13 cellular contexts compared by ENCODE assay signal in the genomic region with DNA sequence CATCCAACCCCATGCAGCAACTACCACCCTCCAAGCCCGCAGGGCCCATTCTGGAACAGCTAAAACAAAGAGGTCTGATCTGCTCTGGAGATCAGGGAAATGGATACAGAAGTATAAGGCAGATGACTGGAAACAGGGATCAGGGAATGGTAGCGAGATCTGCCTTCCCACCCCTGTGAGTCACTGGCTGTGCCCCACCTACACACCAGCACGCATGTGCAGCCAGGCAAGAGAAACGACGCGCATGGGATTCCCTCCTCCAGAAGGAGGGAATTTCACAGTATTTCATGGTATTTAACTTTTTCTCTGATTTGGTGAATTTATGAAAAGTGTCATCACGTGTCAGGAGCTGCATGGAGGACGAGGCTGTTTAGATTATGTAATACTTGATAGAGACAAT.
DNase-seq lines count a peak whose midpoint lies in the region; ATAC-seq and TF ChIP-seq lines count a peak whose summit lies in the region.
"Had no signal": no experiment of that assay in that cellular context is flagged by ENCODE, and none has a peak within 500 bp of the region (broad histone marks: within the 10 kb centered on the region; RNA-seq: fewer than 3 reads in every experiment).

No MANE protein-coding gene starts in this region.

- H3K4me1 ChIP-seq in HEK293 (ENCODE audit: control insufficient read depth, insufficient read depth, low read length) (peaks cover 7% of the 10 kb centered on the region), lung (ENCODE audit: control insufficient read depth in 2 of 2, insufficient read depth in 2 of 2, low read length in 2 of 2) (peaks cover 0 to 2% of the 10 kb centered on the region in 2 donors), thymus (ENCODE audit: control insufficient read depth, insufficient read depth, low read length) (no peaks in the 10 kb centered on the region)

- H3K4me3 ChIP-seq in HEK293 (ENCODE audit: low read depth, low read length) (no peak overlapping the region), epithelial cell of esophagus (ENCODE audit: low read length) (no peak overlapping the region), lung (no peak overlapping the region), thymus (ENCODE audit: low read length) (no peak overlapping the region)
- H3K4me3 ChIP-seq: psoas muscle had no signal

- DNase-seq in epithelial cell of esophagus (ENCODE audit: low read depth) (peak; percentile 42), lung (ENCODE audit: low spot score) (no peak), progenitor cell of endocrine pancreas (ENCODE audit: low spot score, unreplicated experiment) (no peak), AG08396 (ENCODE audit: low spot score) (no peak), SKM-1 (lab: John Stamatoyannopoulos, UW; ENCODE audit: unreplicated experiment) (no peak)
- no peak for DNase-seq in stimulated activated naive CD8-positive, alpha-beta T cell treated with anti-CD3 and anti-CD28 coated beads, Interleukin-15, amount 100 ng/mL, for 72 hours
- DNase-seq: activated CD8-positive, alpha-beta T cell treated with anti-CD3 and anti-CD28 coated beads for 36 hours; GOT3; Kasumi-1; NCI-H446 treated with DMSO at 0.1 percent for 48 hours had no signal

- no peaks in the 10 kb centered on the region for H3K9me3 Mint-ChIP-seq in progenitor cell of endocrine pancreas (ENCODE audit: low read depth)
- H3K9me3 Mint-ChIP-seq in stimulated activated naive CD8-positive, alpha-beta T cell treated with anti-CD3 and anti-CD28 coated beads, Interleukin-15, amount 100 ng/mL, for 72 hours = no peaks in the 10 kb centered on the region
- H3K9me3 Mint-ChIP-seq: activated CD8-positive, alpha-beta T cell treated with anti-CD3 and anti-CD28 coated beads for 36 hours had no signal

- peak; percentile 22 for ATAC-seq in lung (ENCODE audit: insufficient read depth, low FRiP score)
- ATAC-seq in stimulated activated naive CD8-positive, alpha-beta T cell treated with anti-CD3 and anti-CD28 coated beads, Interleukin-15, amount 100 ng/mL, for 72 hours = no peak
- ATAC-seq: activated CD8-positive, alpha-beta T cell treated with anti-CD3 and anti-CD28 coated beads for 36 hours had no signal

- H3K27me3 ChIP-seq in lung (ENCODE audit: control insufficient read depth, insufficient read depth) (no peaks in the 10 kb centered on the region), thymus (ENCODE audit: control insufficient read depth, insufficient read depth) (no peaks in the 10 kb centered on the region)

- no peak for TF ChIP-seq CTCF in HEK293 (tag by site-specific recombination; IDR thresholded peaks at IDR 0.05)
- TF ChIP-seq CTCF in epithelial cell of esophagus (IDR thresholded peaks at IDR 0.05; ENCODE audit: insufficient read depth, low read depth, low read length, missing control alignments) = no peak
- TF ChIP-seq CTCF in lung (IDR thresholded peaks at IDR 0.05; ENCODE audit: control extremely low read depth, extremely low read depth) = no peak
- no peak for TF ChIP-seq CTCF in progenitor cell of endocrine pancreas (IDR thresholded peaks at IDR 0.05; ENCODE audit: unreplicated experiment)

- no peaks in the 10 kb centered on the region for H3K27me3 Mint-ChIP-seq in progenitor cell of endocrine pancreas
- H3K27me3 Mint-ChIP-seq in stimulated activated naive CD8-positive, alpha-beta T cell treated with anti-CD3 and anti-CD28 coated beads, Interleukin-15, amount 100 ng/mL, for 72 hours = no peaks in the 10 kb centered on the region
- H3K27me3 Mint-ChIP-seq: activated CD8-positive, alpha-beta T cell treated with anti-CD3 and anti-CD28 coated beads for 36 hours had no signal

- POLR2A ChIA-PET in HEK293 (lab: Yijun Ruan, JAX) = no interaction called here

- no peaks in the 10 kb centered on the region for H3K36me3 Mint-ChIP-seq in progenitor cell of endocrine pancreas (ENCODE audit: insufficient read depth)

- H3K4me3 Mint-ChIP-seq in progenitor cell of endocrine pancreas (ENCODE audit: low read depth) = no peak overlapping the region
- H3K4me3 Mint-ChIP-seq in stimulated activated naive CD8-positive, alpha-beta T cell treated with anti-CD3 and anti-CD28 coated beads, Interleukin-15, amount 100 ng/mL, for 72 hours = no peak overlapping the region
- H3K4me3 Mint-ChIP-seq: activated CD8-positive, alpha-beta T cell treated with anti-CD3 and anti-CD28 coated beads for 36 hours had no signal

- H3K4me1 Mint-ChIP-seq in progenitor cell of endocrine pancreas (ENCODE audit: low read depth) = no peaks in the 10 kb centered on the region
- H3K4me1 Mint-ChIP-seq in stimulated activated naive CD8-positive, alpha-beta T cell treated with anti-CD3 and anti-CD28 coated beads, Interleukin-15, amount 100 ng/mL, for 72 hours = no peaks in the 10 kb centered on the region

- H3K27ac Mint-ChIP-seq in progenitor cell of endocrine pancreas = no peak overlapping the region
- H3K27ac Mint-ChIP-seq in stimulated activated naive CD8-positive, alpha-beta T cell treated with anti-CD3 and anti-CD28 coated beads, Interleukin-15, amount 100 ng/mL, for 72 hours = no peak overlapping the region
- H3K27ac Mint-ChIP-seq: activated CD8-positive, alpha-beta T cell treated with anti-CD3 and anti-CD28 coated beads for 36 hours had no signal

- CTCF ChIA-PET in HEK293 (lab: Yijun Ruan, JAX) = interaction anchor here (0.5 to 1.2 kb wide), 3 partner anchors 15 to 176 kb away, joined by 3 to 5 read pairs (median 3); no protein-coding TSS in a partner anchor

- H3K9me3 ChIP-seq in HEK293 (ENCODE audit: control insufficient read depth, insufficient read depth, low read depth, low read length) = no peaks in the 10 kb centered on the region
- H3K9me3 ChIP-seq in lung (ENCODE audit: control insufficient read depth in 2 of 2, insufficient read depth in 1 of 2, low read length in 1 of 2) = no peaks in the 10 kb centered on the region
- no peaks in the 10 kb centered on the region for H3K9me3 ChIP-seq in thymus (ENCODE audit: control insufficient read depth)
- H3K9me3 ChIP-seq: psoas muscle had no signal

- H3K27ac ChIP-seq in HEK293 (ENCODE audit: extremely low read depth, low read depth, low read length) (no peak overlapping the region), lung (ENCODE audit: low read depth in 1 of 2, low read length in 1 of 2) (peak overlapping the region in 1 of 2 donors; percentile 37), thymus (ENCODE audit: low read depth) (peak overlapping the region; percentile 3)

- no peaks in the 10 kb centered on the region for H3K36me3 ChIP-seq in HEK293 (ENCODE audit: control insufficient read depth in 2 of 2, insufficient read depth in 1 of 2, low read length in 2 of 2)
- H3K36me3 ChIP-seq in lung (ENCODE audit: control insufficient read depth in 2 of 2, insufficient read depth in 2 of 2, low read length in 2 of 2) = no peaks in the 10 kb centered on the region
- H3K36me3 ChIP-seq in thymus (ENCODE audit: control insufficient read depth, insufficient read depth) = no peaks in the 10 kb centered on the region

- WGBS in lung, 2 donors = 72 to 77% methylated on average over 8 of the region's 8 CpGs
- 94% methylated on average over 8 of the region's 8 CpGs for WGBS in thymus

TF ChIP-seq in HEK293, 187 proteins besides CTCF, POLR2A, EP300 and RAD21:
- no peak for TF ChIP-seq PRDM2 (tag by site-specific recombination; IDR thresholded peaks at IDR 0.05; ENCODE audit: borderline replicate concordance)
- peak; percentile 30; the same call in 1 of the 2 replicates for TF ChIP-seq ZFHX2 (tag by site-specific recombination; conservative IDR thresholded peaks at IDR 0.05)
